In the genomic region with DNA sequence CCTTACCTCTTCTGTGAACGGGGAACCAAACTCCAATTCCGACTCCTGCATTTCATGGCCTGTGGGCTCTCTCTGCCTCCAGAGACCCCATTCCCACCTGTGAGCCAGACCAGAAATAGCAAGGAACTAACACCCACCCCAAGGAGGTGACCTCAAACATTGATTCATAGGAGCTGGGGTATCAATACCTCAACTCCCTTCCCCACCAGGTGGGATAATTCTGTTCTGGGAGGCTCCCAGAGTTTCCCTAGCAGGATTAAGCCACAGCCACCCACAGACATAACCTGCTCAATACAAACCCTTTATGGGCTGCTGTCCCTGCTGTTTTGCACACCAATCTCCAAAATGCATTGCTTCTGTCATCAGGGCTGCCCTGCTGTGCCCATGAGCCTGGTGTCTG, we compare ENCODE assay signal across 38 cellular contexts. TPM values are rescaled to one million over a fixed set of nuclear protein-coding genes. Genes with fewer than 3 reads are reported as not detected.
"Had no signal": no experiment of that assay in that cellular context is flagged by ENCODE, and none has a peak within 500 bp of the region (broad histone marks: within the 10 kb centered on the region; RNA-seq: fewer than 3 reads in every experiment).

No MANE protein-coding gene starts in this region.

- ATAC-seq: activated naive CD4-positive, alpha-beta T cell treated with anti-CD3 and anti-CD28 coated beads, Interleukin-2, amount 50 U/mL, for 72 hours; activated naive CD8-positive, alpha-beta T cell treated with anti-CD3 and anti-CD28 coated beads, Interleukin-2, amount 50 U/mL, for 24 hours; activated T-cell treated with anti-CD3 and anti-CD28 coated beads, Interleukin-2, amount 50 U/mL, for 4 hours; activated T-cell treated with anti-CD3 and anti-CD28 coated beads, Interleukin-2, amount 50 U/mL, for 72 hours; activated T-helper 17 cell treated with anti-CD3 and anti-CD28 coated beads, Interleukin-2, amount 50 U/mL, for 72 hours; body of pancreas had no signal

- H3K9me3 Mint-ChIP-seq: activated naive CD4-positive, alpha-beta T cell treated with anti-CD3 and anti-CD28 coated beads for 36 hours; activated naive CD4-positive, alpha-beta T cell treated with anti-CD3 and anti-CD28 coated beads, Interleukin-2, amount 10 ng/mL, durations not matched to agents 7 days and 5 days; activated naive CD4-positive, alpha-beta T cell treated with anti-CD3 and anti-CD28 coated beads, Interleukin-2, amount 50 U/mL, for 24 hours; activated naive CD8-positive, alpha-beta T cell treated with anti-CD3 and anti-CD28 coated beads for 36 hours; activated naive CD8-positive, alpha-beta T cell treated with anti-CD3 and anti-CD28 coated beads, Interleukin-2, amount 10 ng/mL, durations not matched to agents 7 days and 5 days; activated naive CD8-positive, alpha-beta T cell treated with anti-CD3 and anti-CD28 coated beads, Interleukin-2, amount 50 U/mL, for 24 hours; activated T-cell treated with anti-CD3 and anti-CD28 coated beads, Interleukin-2, amount 50 U/mL, for 24 hours; activated T-cell treated with anti-CD3 and anti-CD28 coated beads, Interleukin-2, amount 50 U/mL, for 4 hours; activated T-helper 1 cell treated with anti-CD3 and anti-CD28 coated beads, Interleukin-12 subunit alpha, Interleukin-12 subunit beta, Interleukin-2, Interleukin-4 antibody, amounts not matched to agents 30 ng/mL and 10 ng/mL and 1 ng/mL, durations not matched to agents 14 hours and 24 hours and 36 hours; activated T-helper 17 cell treated with anti-CD3 and anti-CD28 coated beads, Interleukin-2, amount 50 U/mL, for 72 hours; activated T-helper 2 cell treated with anti-CD3 and anti-CD28 coated beads, Interferon-gamma antibody, Interleukin-2, Interleukin-4, amounts not matched to agents 10 μg/mL and 5 μg/mL and 100 μg/mL, durations not matched to agents 14 hours and 24 hours and 36 hours; central memory CD8-positive, alpha-beta T cell had no signal

- H3K36me3 ChIP-seq: adrenal gland, ascending aorta, brain microvascular endothelial cell, breast epithelium, cardiac muscle cell had no signal

- DNase-seq: activated effector memory CD4-positive, alpha-beta T cell treated with anti-CD3 and anti-CD28 coated beads, Interleukin-2, amount 50 U/mL, for 16 hours; activated effector memory CD4-positive, alpha-beta T cell treated with Interleukin-2 at 50 U/mL for 16 hours; activated gamma-delta T cell; activated gamma-delta T cell treated with Interleukin-2 at 50 U/mL for 16 hours; activated naive CD4-positive, alpha-beta T cell; activated naive CD4-positive, alpha-beta T cell treated with anti-CD3 and anti-CD28 coated beads for 36 hours; activated naive CD4-positive, alpha-beta T cell treated with anti-CD3 and anti-CD28 coated beads, Interleukin-2, amount 10 ng/mL, durations not matched to agents 7 days and 5 days; activated naive CD4-positive, alpha-beta T cell treated with anti-CD3 and anti-CD28 coated beads, Interleukin-2, amount 50 U/mL, for 16 hours; activated naive CD4-positive, alpha-beta T cell treated with Interleukin-2 at 50 U/mL for 16 hours; activated naive CD8-positive, alpha-beta T cell treated with anti-CD3 and anti-CD28 coated beads for 36 hours; activated naive CD8-positive, alpha-beta T cell treated with anti-CD3 and anti-CD28 coated beads, Interleukin-2, amount 10 ng/mL, durations not matched to agents 7 days and 5 days; activated naive CD8-positive, alpha-beta T cell treated with anti-CD3 and anti-CD28 coated beads, Interleukin-2, amount 50 U/mL, for 24 hours; activated T-cell treated with anti-CD3 and anti-CD28 coated beads, Interleukin-2, amount 50 U/mL, for 1 hour; activated T-cell treated with anti-CD3 and anti-CD28 coated beads, Interleukin-2, amount 50 U/mL, for 24 hours; activated T-cell treated with anti-CD3 and anti-CD28 coated beads, Interleukin-2, amount 50 U/mL, for 4 hours; activated T-cell treated with anti-CD3 and anti-CD28 coated beads, Interleukin-2, amount 50 U/mL, for 48 hours; activated T-cell treated with anti-CD3 and anti-CD28 coated beads, Interleukin-2, amount 50 U/mL, for 72 hours; adrenal gland; amniotic stem cell; amygdala; anterior cingulate cortex; aorta; body of pancreas; brain microvascular endothelial cell; central memory CD4-positive, alpha-beta T cell; cerebellar nuclear complex had no signal

- H3K4me3 Mint-ChIP-seq: activated naive CD4-positive, alpha-beta T cell treated with anti-CD3 and anti-CD28 coated beads for 36 hours; activated naive CD4-positive, alpha-beta T cell treated with anti-CD3 and anti-CD28 coated beads, Interleukin-2, amount 10 ng/mL, durations not matched to agents 7 days and 5 days; activated naive CD4-positive, alpha-beta T cell treated with anti-CD3 and anti-CD28 coated beads, Interleukin-2, amount 50 U/mL, for 24 hours; activated naive CD8-positive, alpha-beta T cell; activated naive CD8-positive, alpha-beta T cell treated with anti-CD3 and anti-CD28 coated beads for 36 hours; activated naive CD8-positive, alpha-beta T cell treated with anti-CD3 and anti-CD28 coated beads, Interleukin-2, amount 10 ng/mL, durations not matched to agents 7 days and 5 days; activated naive CD8-positive, alpha-beta T cell treated with anti-CD3 and anti-CD28 coated beads, Interleukin-2, amount 50 U/mL, for 24 hours; activated T-cell treated with anti-CD3 and anti-CD28 coated beads, Interleukin-2, amount 50 U/mL, for 24 hours; activated T-cell treated with anti-CD3 and anti-CD28 coated beads, Interleukin-2, amount 50 U/mL, for 4 hours; activated T-cell treated with anti-CD3 and anti-CD28 coated beads, Interleukin-2, amount 50 U/mL, for 72 hours; activated T-helper 1 cell treated with anti-CD3 and anti-CD28 coated beads, Interleukin-12 subunit alpha, Interleukin-12 subunit beta, Interleukin-2, Interleukin-4 antibody, amounts not matched to agents 30 ng/mL and 10 ng/mL and 1 ng/mL, durations not matched to agents 14 hours and 24 hours and 36 hours; activated T-helper 17 cell treated with anti-CD3 and anti-CD28 coated beads, Interleukin-2, amount 50 U/mL, for 72 hours; brain; central memory CD8-positive, alpha-beta T cell had no signal

- H3K9me3 ChIP-seq: adrenal gland, ascending aorta had no signal

- H3K27ac Mint-ChIP-seq: activated naive CD4-positive, alpha-beta T cell treated with anti-CD3 and anti-CD28 coated beads for 36 hours; activated naive CD4-positive, alpha-beta T cell treated with anti-CD3 and anti-CD28 coated beads, Interleukin-2, amount 10 ng/mL, durations not matched to agents 7 days and 5 days; activated naive CD4-positive, alpha-beta T cell treated with anti-CD3 and anti-CD28 coated beads, Interleukin-2, amount 50 U/mL, for 24 hours; activated naive CD4-positive, alpha-beta T cell treated with anti-CD3 and anti-CD28 coated beads, Interleukin-2, amount 50 U/mL, for 72 hours; activated naive CD8-positive, alpha-beta T cell; activated naive CD8-positive, alpha-beta T cell treated with anti-CD3 and anti-CD28 coated beads for 36 hours; activated naive CD8-positive, alpha-beta T cell treated with anti-CD3 and anti-CD28 coated beads, Interleukin-2, amount 10 ng/mL, durations not matched to agents 7 days and 5 days; activated naive CD8-positive, alpha-beta T cell treated with anti-CD3 and anti-CD28 coated beads, Interleukin-2, amount 50 U/mL, for 24 hours; activated T-cell treated with anti-CD3 and anti-CD28 coated beads, Interleukin-2, amount 50 U/mL, for 24 hours; activated T-cell treated with anti-CD3 and anti-CD28 coated beads, Interleukin-2, amount 50 U/mL, for 72 hours; activated T-helper 1 cell treated with anti-CD3 and anti-CD28 coated beads, Interleukin-12 subunit alpha, Interleukin-12 subunit beta, Interleukin-2, Interleukin-4 antibody, amounts not matched to agents 30 ng/mL and 10 ng/mL and 1 ng/mL, durations not matched to agents 14 hours and 24 hours and 36 hours; activated T-helper 17 cell treated with anti-CD3 and anti-CD28 coated beads, Interleukin-2, amount 50 U/mL, for 72 hours; activated T-helper 2 cell treated with anti-CD3 and anti-CD28 coated beads, Interferon-gamma antibody, Interleukin-2, Interleukin-4, amounts not matched to agents 10 μg/mL and 5 μg/mL and 100 μg/mL, durations not matched to agents 14 hours and 24 hours and 36 hours; brain had no signal

- H3K4me1 Mint-ChIP-seq: activated naive CD8-positive, alpha-beta T cell treated with anti-CD3 and anti-CD28 coated beads, Interleukin-2, amount 10 ng/mL, durations not matched to agents 7 days and 5 days; activated T-helper 17 cell treated with anti-CD3 and anti-CD28 coated beads, Interleukin-2, amount 50 U/mL, for 72 hours; brain; central memory CD8-positive, alpha-beta T cell had no signal

- H3K4me1 ChIP-seq: adrenal gland, ascending aorta, body of pancreas, breast epithelium had no signal

- H3K4me3 ChIP-seq: adrenal gland, ascending aorta, body of pancreas, breast epithelium, cardiac muscle cell had no signal

- H3K27ac ChIP-seq: adrenal gland, ascending aorta, body of pancreas, brain microvascular endothelial cell, breast epithelium, cardiac muscle cell had no signal

- H3K36me3 Mint-ChIP-seq: activated naive CD4-positive, alpha-beta T cell treated with anti-CD3 and anti-CD28 coated beads, Interleukin-2, amount 10 ng/mL, durations not matched to agents 7 days and 5 days; activated naive CD4-positive, alpha-beta T cell treated with anti-CD3 and anti-CD28 coated beads, Interleukin-2, amount 50 U/mL, for 24 hours; activated naive CD8-positive, alpha-beta T cell; activated naive CD8-positive, alpha-beta T cell treated with anti-CD3 and anti-CD28 coated beads for 36 hours; activated naive CD8-positive, alpha-beta T cell treated with anti-CD3 and anti-CD28 coated beads, Interleukin-2, amount 10 ng/mL, durations not matched to agents 7 days and 5 days; brain had no signal

- H3K27me3 ChIP-seq: ascending aorta, body of pancreas, brain microvascular endothelial cell had no signal

RNA-seq across cellular contexts. Expression of a gene that starts 59.6 kb away (rescaled TPM):
- total RNA-seq: activated naive CD4-positive, alpha-beta T cell treated with anti-CD3 and anti-CD28 coated beads for 36 hours; activated naive CD4-positive, alpha-beta T cell treated with anti-CD3 and anti-CD28 coated beads, Interleukin-2, amount 50 U/mL, for 72 hours; activated naive CD8-positive, alpha-beta T cell treated with anti-CD3 and anti-CD28 coated beads for 36 hours; activated naive CD8-positive, alpha-beta T cell treated with anti-CD3 and anti-CD28 coated beads, Interleukin-2, amount 10 ng/mL, durations not matched to agents 7 days and 5 days; activated T-cell treated with anti-CD3 and anti-CD28 coated beads, Interleukin-2, amount 50 U/mL, for 72 hours; activated T-helper 1 cell treated with anti-CD3 and anti-CD28 coated beads, Interleukin-12 subunit alpha, Interleukin-12 subunit beta, Interleukin-2, Interleukin-4 antibody, amounts not matched to agents 30 ng/mL and 10 ng/mL and 1 ng/mL, durations not matched to agents 14 hours and 24 hours and 36 hours; activated T-helper 17 cell treated with anti-CD3 and anti-CD28 coated beads, Interleukin-2, amount 50 U/mL, for 72 hours; activated T-helper 2 cell treated with anti-CD3 and anti-CD28 coated beads, Interferon-gamma antibody, Interleukin-2, Interleukin-4, amounts not matched to agents 10 μg/mL and 5 μg/mL and 100 μg/mL, durations not matched to agents 14 hours and 24 hours and 36 hours; chondrocyte had no signal
